Comparison of ENCODE assay signal across 1 cellular context in the genomic region with DNA sequence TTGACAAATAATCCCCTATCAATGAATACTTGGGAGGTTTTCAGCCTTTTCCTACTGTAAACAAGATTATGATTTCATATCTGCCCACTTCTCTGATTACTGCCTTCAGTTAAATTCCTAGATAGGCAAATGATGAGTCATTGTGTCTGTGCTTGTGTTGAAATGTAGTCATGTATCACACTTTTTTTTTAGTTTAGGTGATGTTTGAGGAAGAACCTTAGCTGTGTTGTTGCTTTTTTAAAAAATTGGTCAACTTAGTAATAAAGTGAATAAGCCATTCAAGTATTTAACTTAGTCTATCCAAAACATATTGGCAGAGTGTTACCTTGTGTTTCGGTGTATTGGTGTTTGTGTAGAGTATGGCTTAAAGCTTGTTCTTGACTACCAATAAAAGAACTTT.
TF ChIP-seq lines count a peak whose summit lies in the region.

No MANE protein-coding gene starts in this region.

TF ChIP-seq in IMR-90, 13 proteins besides CTCF, POLR2A, EP300 and RAD21 (continued from another document):
- TF ChIP-seq BHLHE40 (IDR thresholded peaks at IDR 0.05; ENCODE audit: low read depth, low read length): peak; percentile 71; the same call in 1 of the 2 replicates
